In the genomic region with DNA sequence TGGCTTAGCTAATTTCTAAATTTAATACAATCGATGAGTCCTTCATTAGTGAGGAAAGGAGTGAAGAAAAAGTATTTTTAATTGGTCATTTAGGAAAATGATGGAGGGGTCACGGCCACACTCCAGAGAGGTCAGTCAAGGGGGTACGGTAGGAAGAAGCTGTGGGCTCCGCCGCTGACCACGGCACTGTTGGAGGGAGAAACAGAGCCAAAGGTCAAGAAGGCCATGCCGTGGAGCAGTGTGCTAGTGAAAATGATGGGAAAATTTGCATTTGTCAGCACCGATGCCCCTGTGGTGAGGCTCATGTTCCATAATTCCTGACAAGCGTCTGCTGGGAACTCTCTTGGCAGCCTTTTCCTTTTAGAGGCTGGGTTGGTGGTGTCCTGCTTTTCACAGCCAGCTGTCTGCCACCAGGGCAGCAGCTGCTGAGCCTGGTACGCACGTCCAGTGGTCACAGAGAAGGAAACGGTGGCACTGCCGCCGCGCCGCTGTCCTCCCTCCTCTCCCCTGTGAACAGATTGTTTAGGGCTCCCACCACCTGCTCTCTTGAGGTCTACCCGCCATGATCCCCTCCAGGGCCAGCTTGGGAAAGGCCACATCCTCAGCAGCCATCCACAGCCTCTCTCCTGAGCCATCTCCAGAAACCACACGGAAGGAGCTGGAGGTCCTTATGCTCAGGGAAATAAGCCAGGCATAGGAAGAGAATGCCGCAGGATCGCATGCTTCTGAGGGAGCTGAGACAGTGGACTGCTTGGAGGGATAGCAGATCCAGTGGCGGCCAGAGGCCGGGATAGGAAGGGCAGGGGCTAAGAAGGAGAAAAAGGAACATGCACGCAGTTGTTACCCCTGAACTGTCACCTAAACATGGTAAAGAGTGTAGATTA, we compare ENCODE assay signal across 24 cellular contexts.
"Had no signal": no experiment of that assay in that cellular context is flagged by ENCODE, and none has a peak within 500 bp of the region (broad histone marks: within the 10 kb centered on the region; RNA-seq: fewer than 3 reads in every experiment).

No MANE protein-coding gene starts in this region.

- H3K4me1 ChIP-seq: breast epithelium, parathyroid adenoma, sigmoid colon, testis, upper lobe of left lung had no signal

- DNase-seq: activated B cell treated with CpG ODN at 0.5 μM for 24 hours; activated CD4-positive, alpha-beta T cell treated with anti-CD3 and anti-CD28 coated beads for 36 hours; activated CD4-positive, alpha-beta T cell treated with anti-CD3 and anti-CD28 coated beads, Interleukin-2, amount 50 U/mL, for 4 hours; activated naive CD4-positive, alpha-beta T cell; activated T-cell treated with anti-CD3 and anti-CD28 coated beads, Interleukin-2, amount 50 U/mL, for 1 hour; effector CD4-positive, alpha-beta T cell; foreskin melanocyte; natural killer cell; sigmoid colon; stimulated activated CD4-positive, alpha-beta T cell treated with anti-CD3 and anti-CD28 coated beads, Interleukin-2, amount 100 ng/mL, for 48 hours; stimulated activated CD8-positive, alpha-beta memory T cell treated with anti-CD3 and anti-CD28 coated beads, Interleukin-4, amount 100 ng/mL, for 48 hours; stimulated activated naive CD4-positive, alpha-beta T cell; SW 1271; T-helper 17 cell; testis had no signal

- H3K4me1 Mint-ChIP-seq: activated B cell treated with CpG ODN at 0.5 μM for 24 hours; activated T-helper 17 cell treated with anti-CD3 and anti-CD28 coated beads, Interleukin-2, amount 50 U/mL, for 72 hours; mesothelial cell of epicardium; natural killer cell; T-helper 17 cell had no signal

- H3K9ac ChIP-seq: parathyroid adenoma had no signal

- H3K27me3 ChIP-seq: breast epithelium, neutrophil, testis, upper lobe of left lung had no signal

- H3K36me3 ChIP-seq: breast epithelium, neutrophil, sigmoid colon, upper lobe of left lung had no signal

- H3K4me2 ChIP-seq: smooth muscle cell had no signal

- ATAC-seq: activated CD4-positive, alpha-beta T cell treated with anti-CD3 and anti-CD28 coated beads for 36 hours; activated T-helper 17 cell treated with anti-CD3 and anti-CD28 coated beads, Interleukin-2, amount 50 U/mL, for 72 hours; left lobe of liver; natural killer cell; T-helper 17 cell had no signal

- H3K36me3 Mint-ChIP-seq: activated naive CD8-positive, alpha-beta T cell; mesothelial cell of epicardium; natural killer cell had no signal

- H3K27ac Mint-ChIP-seq: activated B cell treated with CpG ODN at 0.5 μM for 24 hours; activated CD4-positive, alpha-beta T cell treated with anti-CD3 and anti-CD28 coated beads for 36 hours; activated naive CD8-positive, alpha-beta T cell; activated T-helper 17 cell treated with anti-CD3 and anti-CD28 coated beads, Interleukin-2, amount 50 U/mL, for 72 hours; mesothelial cell of epicardium; natural killer cell; T-helper 17 cell had no signal

- H3K27ac ChIP-seq: breast epithelium, neutrophil, parathyroid adenoma, sigmoid colon, testis, upper lobe of left lung had no signal

- H3K4me3 ChIP-seq: breast epithelium, sigmoid colon, smooth muscle cell, testis, upper lobe of left lung had no signal

- H2AFZ ChIP-seq: parathyroid adenoma had no signal

- H3K4me3 Mint-ChIP-seq: activated B cell treated with CpG ODN at 0.5 μM for 24 hours; activated CD4-positive, alpha-beta T cell treated with anti-CD3 and anti-CD28 coated beads for 36 hours; activated naive CD8-positive, alpha-beta T cell; activated T-helper 17 cell treated with anti-CD3 and anti-CD28 coated beads, Interleukin-2, amount 50 U/mL, for 72 hours; mesothelial cell of epicardium; natural killer cell; T-helper 17 cell had no signal

- H3K9me3 Mint-ChIP-seq: natural killer cell had no signal

- H3K9me3 ChIP-seq: neutrophil, testis had no signal
